In genomic region chr4:152327606-152328453, GRCh38 we compare ENCODE assay signal across 21 cellular contexts.
A peak's percentile ranks its signal among the peaks of the same experiment; 100 is the strongest.
DNase-seq lines count a peak whose midpoint lies in the region; ATAC-seq, FAIRE-seq and TF ChIP-seq lines count a peak whose summit lies in the region.
"Had no signal": no experiment of that assay in that cellular context is flagged by ENCODE, and none has a peak within 500 bp of the region (broad histone marks: within the 10 kb centered on the region; RNA-seq: fewer than 3 reads in every experiment).

No MANE protein-coding gene starts in this region.

- H3K9me2 ChIP-seq in PC-9 (ENCODE audit: insufficient read depth): no peaks in the 10 kb centered on the region

- H3K36me3 ChIP-seq in PC-9 (ENCODE audit: low read depth): peaks cover 10% of the 10 kb centered on the region; the same call in 1 of the 2 replicates
- peaks cover 40% of the 10 kb centered on the region; the same call in 2 of the 3 replicates for H3K36me3 ChIP-seq in K562 (ENCODE audit: control insufficient read depth, insufficient read depth, low read length)

- FAIRE-seq in K562 (lab: Jason Lieb, UNC): no peak
- FAIRE-seq: pancreas had no signal

- no peak overlapping the region for H3K4me3 Mint-ChIP-seq in activated naive CD4-positive, alpha-beta T cell treated with anti-CD3 and anti-CD28 coated beads for 36 hours
- H3K4me3 Mint-ChIP-seq: immature natural killer cell had no signal

- WGBS in K562 (ENCODE audit: insufficient coverage, low coverage, missing lambda C conversion rate): 86% methylated on average over 6 of the region's 6 CpGs

- H3K27me3 Mint-ChIP-seq in activated naive CD4-positive, alpha-beta T cell treated with anti-CD3 and anti-CD28 coated beads for 36 hours (ENCODE audit: low read depth): no peaks in the 10 kb centered on the region

- no peak overlapping the region for H2AFZ ChIP-seq in PC-9
- no peak overlapping the region for H2AFZ ChIP-seq in K562 (ENCODE audit: low read depth, low read length)

- H3K79me2 ChIP-seq in PC-9 (ENCODE audit: low read depth) (no peaks in the 10 kb centered on the region), K562 (ENCODE audit: control insufficient read depth, insufficient read depth, low read length) (no peaks in the 10 kb centered on the region)

- ATAC-seq in K562 (no peak), HG02623 (IDR thresholded peaks at IDR 0.05; ENCODE audit: unreplicated experiment) (no peak)
- ATAC-seq: heart right ventricle, pancreas had no signal

- H3K27ac Mint-ChIP-seq in activated naive CD4-positive, alpha-beta T cell treated with anti-CD3 and anti-CD28 coated beads for 36 hours: peak overlapping the region; percentile 46

- H3K4me2 ChIP-seq in PC-9 (peak overlapping the region; percentile 31; the same call in 1 of the 2 replicates), K562 (ENCODE audit: insufficient read depth, low read length) (no peak overlapping the region)

- peak overlapping the region; percentile 59 for H3K27ac ChIP-seq in PC-9
- H3K27ac ChIP-seq in K562 (ENCODE audit: extremely low read depth, low read depth, low read length): no peak overlapping the region
- H3K27ac ChIP-seq: heart right ventricle, pancreas, SJSA1 had no signal

- H3K9ac ChIP-seq in K562 (ENCODE audit: insufficient read depth in 1 of 2, low read depth in 2 of 2, low read length in 2 of 2): no peak overlapping the region

- no peaks in the 10 kb centered on the region for H3F3A ChIP-seq in PC-9 (ENCODE audit: insufficient read depth, low read depth)

- no peaks in the 10 kb centered on the region for H4K20me1 ChIP-seq in PC-9 (ENCODE audit: insufficient read depth)
- no peaks in the 10 kb centered on the region; the same call in 1 of the 2 replicates for H4K20me1 ChIP-seq in K562 (replicated peaks; ENCODE audit: control insufficient read depth, insufficient read depth, low read length)

- CTCF ChIA-PET in activated naive CD4-positive, alpha-beta T cell treated with anti-CD3 and anti-CD28 coated beads for 36 hours (lab: Charles Lee): no interaction called here
- CTCF ChIA-PET in PC-9 (lab: Charles Lee) (interaction anchor here (0.7 kb wide), 1 partner anchor 59 kb away, joined by 3 read pairs; no protein-coding TSS in a partner anchor), K562 (lab: Yijun Ruan, JAX; ENCODE audit: low intra/inter-chr PET ratio) (no interaction called here)

- BruUV-seq in PC-9 (replicated peaks; lab: Mats Ljungman, UMichigan) (no TSS peak), K562 (replicated peaks; lab: Mats Ljungman, UMichigan) (no TSS peak)

- H3K27me3 ChIP-seq in PC-9 (ENCODE audit: insufficient read depth, low read depth): no peaks in the 10 kb centered on the region
- H3K27me3 ChIP-seq in K562 (ENCODE audit: control insufficient read depth in 2 of 2, insufficient read depth in 2 of 2, low read length in 2 of 2): no peaks in the 10 kb centered on the region
- H3K27me3 ChIP-seq: heart right ventricle, pancreas, SJSA1 had no signal

- H3K4me3 ChIP-seq in PC-9 (no peak overlapping the region), K562 (no peak overlapping the region)
- H3K4me3 ChIP-seq: heart right ventricle, pancreas, SJSA1 had no signal

- TF ChIP-seq CTCF in PC-9 (conservative IDR thresholded peaks at IDR 0.05) (no peak), K562 (IDR thresholded peaks at IDR 0.05 in 2 of 3, conservative IDR thresholded peaks at IDR 0.05 in 1 of 3; ENCODE audit: insufficient read depth in 2 of 3, low read depth in 1 of 3, low read length in 3 of 3) (no peak)

- no peak for DNase-seq in activated naive CD4-positive, alpha-beta T cell treated with anti-CD3 and anti-CD28 coated beads for 36 hours
- DNase-seq in activated naive CD4-positive, alpha-beta T cell (lab: John Stamatoyannopoulos, UW): no peak
- DNase-seq in PC-9 (no peak), K562 (ENCODE audit: extremely low read depth in 1 of 4, low spot score in 3 of 4) (no peak), putamen (ENCODE audit: low spot score) (peak; percentile 61), DMS 273 treated with DMSO at 0.1 percent for 48 hours (lab: John Stamatoyannopoulos, UW) (no peak), retina (no peak)
- DNase-seq: activated CD4-positive, alpha-beta T cell treated with anti-CD3 and anti-CD28 coated beads for 4 hours; anterior cingulate cortex; Caco-2; effector CD8-positive, alpha-beta T cell; heart right ventricle; immature natural killer cell; KBM-7; NCI-H1092; NCI-H2107; pancreas; stimulated activated CD4-positive, alpha-beta T cell treated with anti-CD3 and anti-CD28 coated beads, Interleukin-2, amount 100 ng/mL, for 48 hours; T1000 had no signal

- TF ChIP-seq EP300 in K562 (IDR thresholded peaks at IDR 0.05; ENCODE audit: low read length): no peak

- POLR2A ChIA-PET in PC-9 (lab: Charles Lee; ENCODE audit: unreplicated experiment) (interaction anchor here (0.6 kb wide), 2 partner anchors 56 to 638 kb away, joined by 3 to 4 read pairs; no protein-coding TSS in a partner anchor), K562 (lab: Yijun Ruan, JAX) (no interaction called here)

- in situ Hi-C loops in K562 (cut with MboI): no loop called here

- no peaks in the 10 kb centered on the region for H3K9me3 Mint-ChIP-seq in activated naive CD4-positive, alpha-beta T cell treated with anti-CD3 and anti-CD28 coated beads for 36 hours
- H3K9me3 Mint-ChIP-seq: immature natural killer cell had no signal

- H3K4me1 ChIP-seq in PC-9 (replicated peaks; ENCODE audit: insufficient read depth) (peaks cover 26% of the 10 kb centered on the region), K562 (replicated peaks in 1 of 2; ENCODE audit: control insufficient read depth in 2 of 2, insufficient read depth in 2 of 2, low read length in 2 of 2) (no peaks in the 10 kb centered on the region)
- H3K4me1 ChIP-seq: pancreas, SJSA1 had no signal

- H3K9me3 ChIP-seq in PC-9 (ENCODE audit: insufficient read depth, low read depth): no peaks in the 10 kb centered on the region
- no peaks in the 10 kb centered on the region for H3K9me3 ChIP-seq in K562 (replicated peaks; ENCODE audit: control insufficient read depth, insufficient read depth, low read depth, low read length)
- H3K9me3 ChIP-seq: Caco-2, heart right ventricle, pancreas, SJSA1 had no signal

- peaks cover 38% of the 10 kb centered on the region for H3K36me3 Mint-ChIP-seq in activated naive CD4-positive, alpha-beta T cell treated with anti-CD3 and anti-CD28 coated beads for 36 hours (ENCODE audit: low read depth)

- H3K9me1 ChIP-seq in K562 (ENCODE audit: control insufficient read depth, insufficient read depth, low read length): no peaks in the 10 kb centered on the region

- TF ChIP-seq RAD21 in K562 (CRISPR knock-in tag; conservative IDR thresholded peaks at IDR 0.05 in 1 of 2, IDR thresholded peaks at IDR 0.05 in 1 of 2): no peak

- intact Hi-C loops in activated naive CD4-positive, alpha-beta T cell treated with anti-CD3 and anti-CD28 coated beads for 36 hours (cut with micrococcal nuclease): no loop called here
- intact Hi-C loops in PC-9 (cut with micrococcal nuclease; ENCODE audit: unreplicated experiment) (no loop called here), K562 (cut with micrococcal nuclease) (no loop called here)

- H3K4me1 Mint-ChIP-seq in activated naive CD4-positive, alpha-beta T cell treated with anti-CD3 and anti-CD28 coated beads for 36 hours (ENCODE audit: low read depth): peaks cover 16% of the 10 kb centered on the region

- TF ChIP-seq POLR2A in K562 (conservative IDR thresholded peaks at IDR 0.05): no peak

TF ChIP-seq in K562, 482 proteins besides CTCF, POLR2A, EP300 and RAD21 (continues in another document):
- TF ChIP-seq NFE2L1 (tag; IDR thresholded peaks at IDR 0.05; ENCODE audit: borderline replicate concordance, low read depth) (0 out of 2 replicates have a peak, but pooled peaks have one; percentile 34), ATF3 (IDR thresholded peaks at IDR 0.05) (peak; percentile 28; the same call in 1 of the 2 replicates), ATF3 (CRISPR knock-in tag; conservative IDR thresholded peaks at IDR 0.05) (no peak), SMAD1 (IDR thresholded peaks at IDR 0.05; ENCODE audit: low read depth, low read length, partially characterized antibody) (no peak), ZNF316 (IDR thresholded peaks at IDR 0.05) (peak; percentile 96), RBM15 (IDR thresholded peaks at IDR 0.05; ENCODE audit: insufficient read depth, low read length) (no peak), NFE2 (IDR thresholded peaks at IDR 0.05; ENCODE audit: low read depth) (0 out of 2 replicates have a peak, but pooled peaks have one; percentile 9), ZNF830 (CRISPR knock-in tag; IDR thresholded peaks at IDR 0.05) (no peak), THRAP3 (IDR thresholded peaks at IDR 0.05; ENCODE audit: borderline replicate concordance) (no peak), SRF (CRISPR knock-in tag; IDR thresholded peaks at IDR 0.05) (peak in 1 of 2 experiments; percentile 85; a peak in 1 of 4 replicates), C11orf30 (IDR thresholded peaks at IDR 0.05; ENCODE audit: low read depth) (peak; percentile 88), ELF2 (CRISPR knock-in tag; IDR thresholded peaks at IDR 0.05) (no peak), MAFF (IDR thresholded peaks at IDR 0.05; ENCODE audit: low read length) (peak; percentile 88)
